In the genomic region with DNA sequence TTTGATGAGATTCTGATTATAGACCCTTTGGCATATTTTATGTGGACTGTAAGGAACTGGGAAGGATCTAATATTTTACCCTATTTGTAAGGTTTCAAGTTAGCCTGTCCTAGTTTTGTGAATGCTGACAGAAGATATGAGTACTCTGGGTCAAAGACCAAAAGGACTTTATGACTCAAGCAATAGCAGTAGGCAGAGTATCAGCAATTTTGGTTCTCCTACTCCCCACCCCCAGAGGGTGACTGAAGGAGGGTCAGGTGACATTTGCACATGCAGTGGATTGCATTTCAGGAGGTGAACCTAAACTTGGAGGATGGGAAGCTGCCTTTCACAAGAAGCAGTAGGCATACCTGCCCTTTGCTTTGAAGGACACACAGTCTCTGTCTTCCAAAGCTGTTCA, we compare ENCODE assay signal across 14 cellular contexts.
DNase-seq lines count a peak whose midpoint lies in the region; ATAC-seq, FAIRE-seq and TF ChIP-seq lines count a peak whose summit lies in the region.
"Had no signal": no experiment of that assay in that cellular context is flagged by ENCODE, and none has a peak within 500 bp of the region (broad histone marks: within the 10 kb centered on the region; RNA-seq: fewer than 3 reads in every experiment).

No MANE protein-coding gene starts in this region.

- H3K4me3 Mint-ChIP-seq in CD4-positive, alpha-beta T cell = no peak overlapping the region
- H3K4me3 Mint-ChIP-seq: nephron had no signal

- TF ChIP-seq CTCF in CD4-positive, alpha-beta T cell (IDR thresholded peaks at IDR 0.05) = no peak
- TF ChIP-seq CTCF in MM.1S (IDR thresholded peaks at IDR 0.05; ENCODE audit: low read length) = no peak
- TF ChIP-seq CTCF in HepG2 (CRISPR knock-in tag; IDR thresholded peaks at IDR 0.05) = no peak

- no peak for DNase-seq in CD4-positive, alpha-beta T cell
- DNase-seq in GM19239 (ENCODE audit: insufficient read length, low spot score) = no peak
- no peak for DNase-seq in MM.1S
- no peak for DNase-seq in HepG2 (ENCODE audit: low spot score)
- no peak for DNase-seq in SHP77 treated with DMSO at 0.1 percent for 48 hours (lab: John Stamatoyannopoulos, UW)
- DNase-seq in DMS 273 (lab: John Stamatoyannopoulos, UW; ENCODE audit: unreplicated experiment) = no peak
- no peak for DNase-seq in SKM-1 (lab: John Stamatoyannopoulos, UW; ENCODE audit: unreplicated experiment)
- DNase-seq: activated effector memory CD4-positive, alpha-beta T cell treated with Interleukin-2 at 50 U/mL for 16 hours; HCEC 1CT; NCI-H524 had no signal

- in situ Hi-C loops in HepG2 (cut with HindIII; ENCODE audit: extremely low pct_ligation_motif_present, low pct_unique_long_range_greater_than_20kb) = no loop called here

- no peaks in the 10 kb centered on the region for H4K20me1 ChIP-seq in MM.1S (ENCODE audit: insufficient read depth, low read length)
- no peaks in the 10 kb centered on the region for H4K20me1 ChIP-seq in HepG2 (ENCODE audit: insufficient read depth, low read length)
- H4K20me1 ChIP-seq: BLaER1 treated with 17β-estradiol and CSF1 and Interleukin-3, amounts not matched to agents 10 nM and 100 nM had no signal

- ATAC-seq in CD4-positive, alpha-beta T cell (ENCODE audit: poor library complexity) = no peak
- peak; percentile 60 for ATAC-seq in HepG2
- no peak for ATAC-seq in GM18873 (IDR thresholded peaks at IDR 0.05; ENCODE audit: low FRiP score, unreplicated experiment)

- peak; percentile 91 for FAIRE-seq in GM19239 (lab: Jason Lieb, UNC)
- FAIRE-seq in HepG2 (lab: Jason Lieb, UNC) = no peak

- intact Hi-C loops in CD4-positive, alpha-beta T cell (cut with DNase I, micrococcal nuclease) = no loop called here
- intact Hi-C loops in HepG2 (cut with micrococcal nuclease; ENCODE audit: unreplicated experiment) = no loop called here

- no peaks in the 10 kb centered on the region for H3K9me3 Mint-ChIP-seq in CD4-positive, alpha-beta T cell
- H3K9me3 Mint-ChIP-seq: nephron had no signal

- no peaks in the 10 kb centered on the region for H3K9me2 ChIP-seq in MM.1S (replicated peaks; ENCODE audit: insufficient read depth, low read length)

- no peak for TF ChIP-seq RAD21 in HepG2 (CRISPR knock-in tag; IDR thresholded peaks at IDR 0.05)

- H3K9ac ChIP-seq in MM.1S (ENCODE audit: low read length) (no peak overlapping the region), HepG2 (ENCODE audit: insufficient read depth, low read depth, low read length) (no peak overlapping the region)
- H3K9ac ChIP-seq: BLaER1 treated with 17β-estradiol and CSF1 and Interleukin-3, amounts not matched to agents 10 nM and 100 nM had no signal

- no peak overlapping the region for H3K27ac ChIP-seq in CD4-positive, alpha-beta T cell (ENCODE audit: low read depth, low read length)
- peak overlapping the region; percentile 39; the same call in 1 of the 2 replicates for H3K27ac ChIP-seq in MM.1S (ENCODE audit: low read length)
- H3K27ac ChIP-seq in HepG2 (ENCODE audit: extremely low read length, insufficient read depth, low read length) = no peak overlapping the region
- H3K27ac ChIP-seq: SJSA1 had no signal

- H2AFZ ChIP-seq in MM.1S (ENCODE audit: low read length) (no peak overlapping the region), HepG2 (ENCODE audit: low read length) (no peak overlapping the region)

- no peaks in the 10 kb centered on the region for H3K27me3 ChIP-seq in CD4-positive, alpha-beta T cell (ENCODE audit: control insufficient read depth, insufficient read depth, low read length)
- no peaks in the 10 kb centered on the region for H3K27me3 ChIP-seq in MM.1S (replicated peaks; ENCODE audit: insufficient read depth, low read length)
- no peaks in the 10 kb centered on the region; a peak in 1 of 5 replicates for H3K27me3 ChIP-seq in HepG2 (ENCODE audit: control insufficient read depth in 1 of 2, insufficient read depth in 2 of 2, low read length in 2 of 2)
- H3K27me3 ChIP-seq: BLaER1 treated with 17β-estradiol and CSF1 and Interleukin-3, amounts not matched to agents 10 nM and 100 nM; SJSA1 had no signal

- H3K9me3 ChIP-seq in CD4-positive, alpha-beta T cell (ENCODE audit: control insufficient read depth, low read length) = no peaks in the 10 kb centered on the region
- H3K9me3 ChIP-seq in MM.1S (replicated peaks; ENCODE audit: insufficient read depth, low read length) = no peaks in the 10 kb centered on the region
- no peaks in the 10 kb centered on the region for H3K9me3 ChIP-seq in HepG2 (ENCODE audit: low read length)
- H3K9me3 ChIP-seq: BLaER1 treated with 17β-estradiol and CSF1 and Interleukin-3, amounts not matched to agents 10 nM and 100 nM; SJSA1 had no signal

- no peak for TF ChIP-seq POLR2A in HepG2 (IDR thresholded peaks at IDR 0.05; ENCODE audit: insufficient read depth in 1 of 2, low read depth in 2 of 2, low read length in 2 of 2)

- peaks cover 1% of the 10 kb centered on the region; the same call in 1 of the 2 replicates for H3F3A ChIP-seq in MM.1S (ENCODE audit: insufficient read depth, low read length)

- H3K36me3 Mint-ChIP-seq in CD4-positive, alpha-beta T cell (ENCODE audit: low read depth) = no peaks in the 10 kb centered on the region

- H3K36me3 ChIP-seq in MM.1S (replicated peaks; ENCODE audit: insufficient read depth, low read length) (no peaks in the 10 kb centered on the region), HepG2 (replicated peaks in 1 of 2; ENCODE audit: control insufficient read depth in 1 of 2, insufficient read depth in 2 of 2, low read length in 2 of 2) (no peaks in the 10 kb centered on the region)
- H3K36me3 ChIP-seq: BLaER1 treated with 17β-estradiol and CSF1 and Interleukin-3, amounts not matched to agents 10 nM and 100 nM; SJSA1 had no signal

- no peak overlapping the region for H3K4me2 ChIP-seq in MM.1S (ENCODE audit: low read depth, low read length)
- H3K4me2 ChIP-seq in HepG2 (ENCODE audit: low read depth, low read length) = 0 out of 2 replicates have a peak overlapping the region, but pooled peaks have one; percentile 16

- H3K27ac Mint-ChIP-seq in CD4-positive, alpha-beta T cell = peak overlapping the region; percentile 16
- H3K27ac Mint-ChIP-seq: nephron had no signal

- H3K79me2 ChIP-seq in MM.1S (ENCODE audit: low read length) = no peaks in the 10 kb centered on the region
- H3K79me2 ChIP-seq in HepG2 (ENCODE audit: insufficient read depth, low read length) = no peaks in the 10 kb centered on the region

- no peak for TF ChIP-seq EP300 in HepG2 (IDR thresholded peaks at IDR 0.05; ENCODE audit: low read depth in 2 of 2, low read length in 2 of 2)
- TF ChIP-seq EP300 in HepG2 (CRISPR knock-in tag; IDR thresholded peaks at IDR 0.05; ENCODE audit: borderline replicate concordance) = no peak

- no peaks in the 10 kb centered on the region for H3K27me3 Mint-ChIP-seq in CD4-positive, alpha-beta T cell

- peaks cover 64% of the 10 kb centered on the region for H3K4me1 Mint-ChIP-seq in CD4-positive, alpha-beta T cell (ENCODE audit: low read depth)

- POLR2A ChIA-PET in CD4-positive, alpha-beta T cell (lab: Charles Lee) = no interaction called here
- POLR2A ChIA-PET in HepG2 (lab: Yijun Ruan, JAX) = interaction anchor here (1.0 kb wide), 1 partner anchor 17 kb away, joined by 5 read pairs; no protein-coding TSS in a partner anchor

- no TSS peak for BruUV-seq in HepG2 (replicated peaks; lab: Mats Ljungman, UMichigan)

- H3K4me1 ChIP-seq in MM.1S (ENCODE audit: low read length) (peaks cover 30% of the 10 kb centered on the region), HepG2 (ENCODE audit: insufficient read depth, low read length) (peaks cover 39% of the 10 kb centered on the region)
- H3K4me1 ChIP-seq: SJSA1 had no signal

- no peak overlapping the region for H3K4me3 ChIP-seq in MM.1S (ENCODE audit: low read length)
- no peak overlapping the region for H3K4me3 ChIP-seq in HepG2 (replicated peaks in 1 of 3; ENCODE audit: insufficient read depth in 1 of 3, low read depth in 2 of 3, low read length in 3 of 3)
- H3K4me3 ChIP-seq: BLaER1 treated with 17β-estradiol and CSF1 and Interleukin-3, amounts not matched to agents 10 nM and 100 nM; SJSA1 had no signal

- CTCF ChIA-PET in CD4-positive, alpha-beta T cell (lab: Charles Lee) = no interaction called here
- CTCF ChIA-PET in HepG2 (lab: Yijun Ruan, JAX; ENCODE audit: low intra/inter-chr PET ratio, low total read pairs) = no interaction called here

TF ChIP-seq in HepG2, 621 proteins besides CTCF, POLR2A, EP300 and RAD21 (continues in another document):
- TF ChIP-seq BHLHE40 (IDR thresholded peaks at IDR 0.05; ENCODE audit: low read length) = 0 out of 2 replicates have a peak, but pooled peaks have one; percentile 16
- peak; percentile 53; the same call in 1 of the 2 replicates for TF ChIP-seq MAFF (IDR thresholded peaks at IDR 0.05; ENCODE audit: low read depth, low read length)
- TF ChIP-seq, protein P1, sequence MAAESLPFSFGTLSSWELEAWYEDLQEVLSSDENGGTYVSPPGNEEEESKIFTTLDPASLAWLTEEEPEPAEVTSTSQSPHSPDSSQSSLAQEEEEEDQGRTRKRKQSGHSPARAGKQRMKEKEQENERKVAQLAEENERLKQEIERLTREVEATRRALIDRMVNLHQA (CRISPR knock-in tag; IDR thresholded peaks at IDR 0.05) = no peak
- TF ChIP-seq, protein P2, sequence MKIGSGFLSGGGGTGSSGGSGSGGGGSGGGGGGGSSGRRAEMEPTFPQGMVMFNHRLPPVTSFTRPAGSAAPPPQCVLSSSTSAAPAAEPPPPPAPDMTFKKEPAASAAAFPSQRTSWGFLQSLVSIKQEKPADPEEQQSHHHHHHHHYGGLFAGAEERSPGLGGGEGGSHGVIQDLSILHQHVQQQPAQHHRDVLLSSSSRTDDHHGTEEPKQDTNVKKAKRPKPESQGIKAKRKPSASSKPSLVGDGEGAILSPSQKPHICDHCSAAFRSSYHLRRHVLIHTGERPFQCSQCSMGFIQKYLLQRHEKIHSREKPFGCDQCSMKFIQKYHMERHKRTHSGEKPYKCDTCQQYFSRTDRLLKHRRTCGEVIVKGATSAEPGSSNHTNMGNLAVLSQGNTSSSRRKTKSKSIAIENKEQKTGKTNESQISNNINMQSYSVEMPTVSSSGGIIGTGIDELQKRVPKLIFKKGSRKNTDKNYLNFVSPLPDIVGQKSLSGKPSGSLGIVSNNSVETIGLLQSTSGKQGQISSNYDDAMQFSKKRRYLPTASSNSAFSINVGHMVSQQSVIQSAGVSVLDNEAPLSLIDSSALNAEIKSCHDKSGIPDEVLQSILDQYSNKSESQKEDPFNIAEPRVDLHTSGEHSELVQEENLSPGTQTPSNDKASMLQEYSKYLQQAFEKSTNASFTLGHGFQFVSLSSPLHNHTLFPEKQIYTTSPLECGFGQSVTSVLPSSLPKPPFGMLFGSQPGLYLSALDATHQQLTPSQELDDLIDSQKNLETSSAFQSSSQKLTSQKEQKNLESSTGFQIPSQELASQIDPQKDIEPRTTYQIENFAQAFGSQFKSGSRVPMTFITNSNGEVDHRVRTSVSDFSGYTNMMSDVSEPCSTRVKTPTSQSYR (CRISPR knock-in tag; IDR thresholded peaks at IDR 0.05; ENCODE audit: borderline replicate concordance) = peak; percentile 7; the same call in 1 of the 2 replicates
- TF ChIP-seq HNF4A (CRISPR knock-in tag; IDR thresholded peaks at IDR 0.05) = 0 out of 2 replicates have a peak, but pooled peaks have one; percentile 3
- no peak for TF ChIP-seq ZNF333 (CRISPR knock-in tag; IDR thresholded peaks at IDR 0.05; ENCODE audit: borderline replicate concordance)
- peak in 1 of 2 experiments; percentile 48; a peak in 3 of 4 replicates for TF ChIP-seq MAFK (conservative IDR thresholded peaks at IDR 0.05 in 1 of 2, IDR thresholded peaks at IDR 0.05 in 1 of 2; ENCODE audit: low read length in 2 of 2)
